Comparison of ENCODE assay signal across 21 cellular contexts in the genomic region with DNA sequence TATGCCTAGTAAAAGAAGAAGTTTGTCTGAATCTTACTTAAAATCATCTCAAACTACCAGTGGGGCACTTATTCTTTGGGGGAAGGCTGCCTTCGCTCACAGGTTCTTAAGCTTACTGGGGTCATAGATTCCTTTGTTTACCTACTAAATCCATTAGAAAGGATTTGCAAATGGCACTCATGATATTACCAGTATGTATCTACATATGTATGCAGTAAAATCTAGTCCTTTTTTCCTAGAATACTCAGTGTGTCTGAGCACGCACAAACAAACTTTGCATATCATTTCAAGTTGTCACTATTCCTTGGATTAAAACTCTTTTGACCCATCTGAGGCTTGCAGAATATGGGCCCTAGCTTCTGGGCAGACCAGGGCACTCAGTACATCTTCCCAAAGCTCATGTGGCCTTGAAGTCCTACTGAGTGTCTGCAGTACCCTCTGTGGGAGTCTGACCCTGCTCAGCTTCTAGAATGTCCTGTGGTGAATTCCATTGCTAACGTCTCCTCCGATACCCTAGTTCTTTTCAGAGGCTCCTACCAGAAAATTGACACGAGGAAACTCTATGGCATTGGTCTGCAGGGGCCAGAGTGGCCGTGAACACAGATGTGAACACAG.
"Had no signal": no experiment of that assay in that cellular context is flagged by ENCODE, and none has a peak within 500 bp of the region (broad histone marks: within the 10 kb centered on the region; RNA-seq: fewer than 3 reads in every experiment).

No MANE protein-coding gene starts in this region.

- H3K4me3 ChIP-seq: breast epithelium, colonic mucosa, esophagus muscularis mucosa, transverse colon had no signal

- H3K36me3 Mint-ChIP-seq: activated naive CD4-positive, alpha-beta T cell treated with anti-CD3 and anti-CD28 coated beads, Interleukin-2, amount 50 U/mL, for 72 hours; natural killer cell treated with Interleukin-12 subunit alpha and Interleukin-12 subunit beta and Interleukin-15 and Interleukin-18, amount 100 ng/mL, for 72 hours; T-cell had no signal

- H3K27me3 Mint-ChIP-seq: stimulated activated naive CD8-positive, alpha-beta T cell treated with anti-CD3 and anti-CD28 coated beads, Interleukin-15, Interleukin-2, amounts not matched to agents 100 ng/mL and 50 ng/mL, for 24 hours had no signal

- H3K9me3 Mint-ChIP-seq: activated naive CD4-positive, alpha-beta T cell treated with anti-CD3 and anti-CD28 coated beads, Interleukin-2, amount 50 U/mL, for 72 hours; central memory CD8-positive, alpha-beta T cell; natural killer cell treated with Interleukin-12 subunit alpha and Interleukin-12 subunit beta and Interleukin-15 and Interleukin-18, amount 100 ng/mL, for 72 hours; stimulated activated naive CD8-positive, alpha-beta T cell treated with anti-CD3 and anti-CD28 coated beads, Interleukin-15, Interleukin-2, amounts not matched to agents 100 ng/mL and 50 ng/mL, for 24 hours; T-cell; T-helper 2 cell treated with Interferon-gamma antibody and Interleukin-4, amounts not matched to agents 5 μg/mL and 100 μg/mL, for 36 hours had no signal

- H3K27ac ChIP-seq: colonic mucosa, parathyroid adenoma, VCaP had no signal

- H3K4me1 Mint-ChIP-seq: central memory CD8-positive, alpha-beta T cell; T-cell had no signal

- H3K4me3 Mint-ChIP-seq: activated CD8-positive, alpha-beta T cell treated with anti-CD3 and anti-CD28 coated beads, Interleukin-2, amount 10 ng/mL, durations not matched to agents 7 days and 5 days; central memory CD8-positive, alpha-beta T cell; natural killer cell treated with Interleukin-12 subunit alpha and Interleukin-12 subunit beta and Interleukin-15 and Interleukin-18, amount 100 ng/mL, for 72 hours; stimulated activated naive CD8-positive, alpha-beta T cell treated with anti-CD3 and anti-CD28 coated beads, Interleukin-15, Interleukin-2, amounts not matched to agents 100 ng/mL and 50 ng/mL, for 24 hours; T-cell; T-helper 2 cell treated with Interferon-gamma antibody and Interleukin-4, amounts not matched to agents 5 μg/mL and 100 μg/mL, for 36 hours had no signal

- H3K27ac Mint-ChIP-seq: activated CD8-positive, alpha-beta T cell treated with anti-CD3 and anti-CD28 coated beads, Interleukin-2, amount 10 ng/mL, durations not matched to agents 7 days and 5 days; natural killer cell treated with Interleukin-12 subunit alpha and Interleukin-12 subunit beta and Interleukin-15 and Interleukin-18, amount 100 ng/mL, for 72 hours; stimulated activated naive CD8-positive, alpha-beta T cell treated with anti-CD3 and anti-CD28 coated beads, Interleukin-15, Interleukin-2, amounts not matched to agents 100 ng/mL and 50 ng/mL, for 24 hours; T-cell had no signal

- ATAC-seq: activated CD8-positive, alpha-beta T cell treated with anti-CD3 and anti-CD28 coated beads, Interleukin-2, amount 10 ng/mL, durations not matched to agents 7 days and 5 days; activated naive CD4-positive, alpha-beta T cell treated with anti-CD3 and anti-CD28 coated beads, Interleukin-2, amount 50 U/mL, for 72 hours; natural killer cell treated with Interleukin-12 subunit alpha and Interleukin-12 subunit beta and Interleukin-15 and Interleukin-18, amount 100 ng/mL, for 72 hours; T-cell had no signal

- DNase-seq: activated CD4-positive, alpha-beta T cell treated with anti-CD3 and anti-CD28 coated beads for 1 hour; activated CD4-positive, alpha-beta T cell treated with anti-CD3 and anti-CD28 coated beads, Interleukin-2, amount 50 U/mL, for 1 hour; activated CD8-positive, alpha-beta T cell treated with anti-CD3 and anti-CD28 coated beads, Interleukin-2, amount 10 ng/mL, durations not matched to agents 7 days and 5 days; activated gamma-delta T cell treated with Interleukin-2 at 50 U/mL for 16 hours; activated T-cell treated with anti-CD3 and anti-CD28 coated beads, Interleukin-2, amount 50 U/mL, for 1 hour; colonic mucosa; glutamatergic neuron; hypothalamus; stimulated activated CD4-positive, alpha-beta T cell treated with anti-CD3 and anti-CD28 coated beads, Interleukin-12 subunit alpha, Interleukin-12 subunit beta, amount 100 ng/mL, for 4 hours; stimulated activated CD4-positive, alpha-beta T cell treated with anti-CD3 and anti-CD28 coated beads, Interleukin-4, amount 100 ng/mL, for 4 hours; T-cell; transverse colon had no signal
